ENCODE assay signal across 10 cellular contexts in the genomic region with DNA sequence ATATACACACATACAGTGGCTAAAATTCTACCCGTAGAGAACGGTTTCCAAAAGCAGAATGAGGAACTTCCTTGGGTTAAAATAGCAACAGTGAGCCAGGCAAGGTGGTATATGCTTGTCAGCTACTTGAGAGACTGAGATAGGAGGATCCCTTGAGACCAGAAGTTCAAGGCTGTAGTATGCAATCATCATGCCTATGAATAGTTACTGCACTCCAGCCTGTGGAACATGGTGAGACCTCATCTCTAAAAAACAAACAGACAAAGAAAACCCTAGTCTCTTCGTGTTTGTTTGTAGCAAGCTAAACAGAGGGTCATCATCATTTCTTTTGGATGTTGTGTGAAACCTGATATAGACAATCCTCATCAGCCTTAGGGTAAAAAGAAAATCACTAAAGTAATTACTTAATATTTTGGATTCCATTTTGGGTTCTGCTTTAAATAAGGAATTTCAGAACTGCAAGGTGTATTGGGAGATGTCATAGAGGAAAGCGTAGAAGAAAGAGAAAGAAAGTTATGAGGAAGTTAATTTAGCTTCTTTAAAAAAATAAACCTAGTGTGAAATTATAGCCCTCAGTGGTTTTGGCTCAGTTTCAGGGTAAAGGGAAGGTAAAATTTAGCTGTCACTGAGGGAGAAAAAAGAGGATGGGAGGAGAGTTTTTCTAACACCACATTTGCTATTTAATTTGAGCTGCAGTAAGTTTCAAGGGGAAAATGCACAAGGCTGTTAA. TPM values are rescaled to one million over a fixed set of nuclear protein-coding genes. Genes with fewer than 3 reads are reported as not detected.
A peak's percentile ranks its signal among the peaks of the same experiment; 100 is the strongest.
DNase-seq lines count a peak whose midpoint lies in the region; ATAC-seq, FAIRE-seq and TF ChIP-seq lines count a peak whose summit lies in the region.
"Had no signal": no experiment of that assay in that cellular context is flagged by ENCODE, and none has a peak within 500 bp of the region (broad histone marks: within the 10 kb centered on the region; RNA-seq: fewer than 3 reads in every experiment).

No MANE protein-coding gene starts in this region.

- H3K4me1 ChIP-seq in small intestine (ENCODE audit: control insufficient read depth in 2 of 2, insufficient read depth in 1 of 2, low read depth in 1 of 2, low read length in 1 of 2) (no peaks in the 10 kb centered on the region), pancreas (no peaks in the 10 kb centered on the region)

- intact Hi-C loops in pancreas (cut with DNase I) = no loop called here

- peak; percentile 76 for DNase-seq in GF-D8 (lab: John Stamatoyannopoulos, UW)
- DNase-seq in SIG-M5 (lab: John Stamatoyannopoulos, UW) = peak; percentile 70
- no peak for DNase-seq in activated T-cell treated with anti-CD3 and anti-CD28 coated beads, Interleukin-2, amount 50 U/mL, for 72 hours
- DNase-seq in small intestine = no peak
- DNase-seq in HPDE6-E6E7 (ENCODE audit: extremely low spot score) = no peak
- DNase-seq in pancreas = no peak
- DNase-seq: DMS79 treated with DMSO at 0.1 percent for 48 hours, foreskin melanocyte had no signal

- peak overlapping the region in 1 of 2 donors; percentile 7 for H3K4me3 Mint-ChIP-seq in activated T-cell treated with anti-CD3 and anti-CD28 coated beads, Interleukin-2, amount 50 U/mL, for 72 hours

- H3K9me3 Mint-ChIP-seq in activated T-cell treated with anti-CD3 and anti-CD28 coated beads, Interleukin-2, amount 50 U/mL, for 72 hours = peaks cover 7 to 8% of the 10 kb centered on the region in 2 donors

- no peak overlapping the region for H3K27ac Mint-ChIP-seq in activated T-cell treated with anti-CD3 and anti-CD28 coated beads, Interleukin-2, amount 50 U/mL, for 72 hours

- H3K27ac ChIP-seq in small intestine (ENCODE audit: low read depth in 1 of 2, low read length in 1 of 2) (no peak overlapping the region), pancreas (no peak overlapping the region)

- 63 to 76% (median 71%) methylated on average over 4 of the region's 4 CpGs for WGBS in small intestine, 3 donors
- WGBS in pancreas, 2 donors = 67 to 81% methylated on average over 4 of the region's 4 CpGs

- H3K9me3 ChIP-seq in small intestine (ENCODE audit: control insufficient read depth, low read depth) (no peaks in the 10 kb centered on the region), pancreas (no peaks in the 10 kb centered on the region)

- TF ChIP-seq CTCF in pancreas (IDR thresholded peaks at IDR 0.05) = no peak

- ATAC-seq in GM19467 (IDR thresholded peaks at IDR 0.05; ENCODE audit: unreplicated experiment) (peak; percentile 90), HG03159 (IDR thresholded peaks at IDR 0.05; ENCODE audit: unreplicated experiment) (peak; percentile 93), pancreas (no peak)
- ATAC-seq in activated T-cell treated with anti-CD3 and anti-CD28 coated beads, Interleukin-2, amount 50 U/mL, for 72 hours (replicated peaks in 1 of 2) = no peak

- H3K36me3 ChIP-seq in small intestine (ENCODE audit: control insufficient read depth in 2 of 2, insufficient read depth in 2 of 2, low read length in 2 of 2) (no peaks in the 10 kb centered on the region), pancreas (no peaks in the 10 kb centered on the region)

- no peak overlapping the region for H3K4me3 ChIP-seq in small intestine (ENCODE audit: low read depth in 1 of 2, low read length in 2 of 2)
- no peak overlapping the region for H3K4me3 ChIP-seq in pancreas

- H3K36me3 Mint-ChIP-seq in activated T-cell treated with anti-CD3 and anti-CD28 coated beads, Interleukin-2, amount 50 U/mL, for 72 hours (ENCODE audit: insufficient read depth in 2 of 2) = peaks cover 4 to 7% of the 10 kb centered on the region in 2 donors

- H3K27me3 Mint-ChIP-seq in activated T-cell treated with anti-CD3 and anti-CD28 coated beads, Interleukin-2, amount 50 U/mL, for 72 hours (ENCODE audit: low read depth) = peaks cover 17% of the 10 kb centered on the region

- H3K27me3 ChIP-seq in small intestine (ENCODE audit: control insufficient read depth in 2 of 2, insufficient read depth in 2 of 2, low read length in 2 of 2) (no peaks in the 10 kb centered on the region), pancreas (no peaks in the 10 kb centered on the region)

- peaks cover 7% of the 10 kb centered on the region for H3K4me1 Mint-ChIP-seq in activated T-cell treated with anti-CD3 and anti-CD28 coated beads, Interleukin-2, amount 50 U/mL, for 72 hours (ENCODE audit: low read depth)

- FAIRE-seq in small intestine (lab: Jason Lieb, UNC) = no peak
- no peak for FAIRE-seq in pancreas (lab: Jason Lieb, UNC)

RNA-seq across cellular contexts. Expression of gene PLEK, which starts 46.5 kb away (rescaled TPM):
- total RNA-seq in activated T-cell treated with anti-CD3 and anti-CD28 coated beads, Interleukin-2, amount 50 U/mL, for 72 hours = 1 to 10 TPM; 2.4 to 5.6 TPM
- 1 to 10 TPM; 2.5 to 6.2 (median 4.3) TPM for polyA plus RNA-seq in small intestine
- total RNA-seq in pancreas = 1 to 10 TPM in 4 of 6 donors, under 1 TPM in 2; 0.28 to 8.0 (median 2.0) TPM
- 1 to 10 TPM; 1.0 to 2.1 TPM for polyA plus RNA-seq in pancreas

RNA-seq across cellular contexts. Expression of gene FBXO48, which starts 55.5 kb away (rescaled TPM):
- 1 to 10 TPM; 3.2 to 3.7 TPM for total RNA-seq in activated T-cell treated with anti-CD3 and anti-CD28 coated beads, Interleukin-2, amount 50 U/mL, for 72 hours
- polyA plus RNA-seq in small intestine (1 to 10 TPM in 2 of 3 donors, under 1 TPM in 1; 0.78 to 2.2 (median 1.1) TPM), pancreas (under 1 TPM; 0.53 to 0.56 TPM)
- total RNA-seq in pancreas = 1 to 10 TPM in 1 of 6 donors, under 1 TPM in 5; 0.46 to 1.1 (median 0.82) TPM

RNA-seq across cellular contexts. Expression of gene APLF, which starts 55.8 kb away (rescaled TPM):
- total RNA-seq in activated T-cell treated with anti-CD3 and anti-CD28 coated beads, Interleukin-2, amount 50 U/mL, for 72 hours = 1 to 10 TPM; 5.5 to 5.7 TPM
- polyA plus RNA-seq in small intestine (under 1 TPM; 0.27 to 0.45 (median 0.42) TPM), pancreas (1 to 10 TPM in 1 of 2 donors, under 1 TPM in 1; 0.85 to 1.1 TPM)
- 1 to 10 TPM; 1.4 to 4.2 (median 2.1) TPM for total RNA-seq in pancreas

Comparison
In these comparisons a context has a peak if more than half of its experiments do, and no peak if none do; other contexts are left out.
1. DNase-seq: peak in GF-D8 (single experiment) and SIG-M5 (single experiment); none in activated T-cell treated with anti-CD3 and anti-CD28 coated beads, Interleukin-2, amount 50 U/mL, for 72 hours (0 of 2), small intestine (single experiment), HPDE6-E6E7 (single experiment) and pancreas (0 of 6).
2. ATAC-seq: peak in GM19467 (single experiment) and HG03159 (single experiment); none in activated T-cell treated with anti-CD3 and anti-CD28 coated beads, Interleukin-2, amount 50 U/mL, for 72 hours (0 of 2) and pancreas (0 of 4).